ENCODE assay signal across 32 cellular contexts in the genomic region with DNA sequence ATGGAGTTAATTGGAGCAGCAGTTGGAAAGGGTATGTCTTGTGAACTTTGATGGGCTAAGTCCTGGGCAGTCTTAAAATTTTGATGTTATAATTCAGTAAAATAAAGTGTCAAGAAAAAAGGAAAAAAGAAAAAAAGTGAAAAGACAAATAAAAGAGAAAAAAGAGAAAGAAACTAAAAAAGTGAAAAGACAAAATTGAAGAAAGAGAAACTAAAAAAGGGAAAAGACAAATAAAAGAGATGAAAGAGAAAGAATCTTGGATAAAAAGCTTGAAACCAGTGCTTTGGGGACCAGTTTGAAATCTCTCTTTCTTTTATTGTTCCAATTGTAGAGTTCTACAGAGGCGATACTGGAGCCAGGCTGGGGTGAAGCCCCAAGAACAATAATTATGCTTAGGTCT. TPM values are rescaled to one million over a fixed set of nuclear protein-coding genes. Genes with fewer than 3 reads are reported as not detected.
"Had no signal": no experiment of that assay in that cellular context is flagged by ENCODE, and none has a peak within 500 bp of the region (broad histone marks: within the 10 kb centered on the region; RNA-seq: fewer than 3 reads in every experiment).

No MANE protein-coding gene starts in this region.

- H3K36me3 Mint-ChIP-seq: T-cell had no signal

- H3K9me3 ChIP-seq: SJCRH30 had no signal

- H3K4me2 ChIP-seq: PC-9 had no signal

- H3K4me3 ChIP-seq: PC-9, SJCRH30, SK-N-MC had no signal

- DNase-seq: MM.1S, MV-4-11, NCI-H1092, NCI-H1105, NCI-H1417 treated with DMSO at 0.1 percent for 48 hours, NCI-H1436 treated with DMSO at 0.1 percent for 48 hours, NCI-H1694 treated with DMSO at 0.1 percent for 48 hours, NCI-H187 treated with DMSO at 0.1 percent for 48 hours, NCI-H2029, NCI-H2081, NCI-H2171 treated with DMSO at 0.1 percent for 48 hours, NCI-H2227 treated with DMSO at 0.1 percent for 48 hours, NCI-H345, NCI-H446, NCI-H510A treated with DMSO at 0.1 percent for 48 hours, NCI-H524 treated with DMSO at 0.1 percent for 48 hours, NCI-H526 treated with DMSO at 0.1 percent for 48 hours, NCI-H774, PC-9, SHP77, SIG-M5, SJCRH30, T-cell had no signal

- H3K36me3 ChIP-seq: SJCRH30 had no signal

- H3K27me3 ChIP-seq: SJCRH30 had no signal

- H3K4me1 Mint-ChIP-seq: T-cell had no signal

- H3K9me3 Mint-ChIP-seq: T-cell had no signal

- H3K4me1 ChIP-seq: SJCRH30 had no signal

- H2AFZ ChIP-seq: PC-9 had no signal

- H3K27ac Mint-ChIP-seq: T-cell had no signal

- H3K27me3 Mint-ChIP-seq: T-cell had no signal

- H3K4me3 Mint-ChIP-seq: T-cell had no signal

- H3K27ac ChIP-seq: PC-9, RWPE1, SJCRH30, SK-N-MC had no signal

RNA-seq across cellular contexts. Expression of a gene that starts 12.0 kb away (rescaled TPM):
- total RNA-seq: LHCN-M2, MCF 10A, NCI-H460, OCI-LY7, PC-9, Right ventricle myocardium inferior, RPMI7951, SJCRH30, SK-MEL-5, T-cell had no signal

RNA-seq across cellular contexts. Expression of a gene that starts 54.9 kb away (rescaled TPM):
- total RNA-seq: LHCN-M2, MCF 10A, NCI-H460, OCI-LY7, Right ventricle myocardium inferior, RPMI7951, SJCRH30, SK-MEL-5, T-cell had no signal
